ENCODE assay signal across 8 cellular contexts in genomic region chr10:4344544-4344994, GRCh38.
DNase-seq lines count a peak whose midpoint lies in the region; ATAC-seq lines count a peak whose summit lies in the region.

No MANE protein-coding gene starts in this region.

- no peak overlapping the region for H3K27ac Mint-ChIP-seq in activated CD8-positive, alpha-beta memory T cell treated with anti-CD3 and anti-CD28 coated beads, Interleukin-2, amount 10 ng/mL, durations not matched to agents 7 days and 5 days

- DNase-seq in activated CD8-positive, alpha-beta memory T cell treated with anti-CD3 and anti-CD28 coated beads, Interleukin-2, amount 50 U/mL, for 48 hours, result peak; percentile 57
- no peak for DNase-seq in activated CD8-positive, alpha-beta memory T cell treated with anti-CD3 and anti-CD28 coated beads, Interleukin-2, amount 10 ng/mL, durations not matched to agents 7 days and 5 days
- DNase-seq in islet precursor cell, result peak; percentile 98
- DNase-seq in stimulated activated CD8-positive, alpha-beta memory T cell treated with anti-CD3 and anti-CD28 coated beads, Interleukin-15, amount 100 ng/mL, for 48 hours (ENCODE audit: low read depth in 2 of 2), result peak; percentile 5 to 32
- no peak for DNase-seq in mesenteric fat pad (ENCODE audit: low spot score)
- DNase-seq in DMS153 (lab: John Stamatoyannopoulos, UW), result no peak

- peak overlapping the region; percentile 57 for H3K27ac ChIP-seq in angular gyrus (ENCODE audit: low read depth, low read length)

- H3K27me3 Mint-ChIP-seq in activated CD8-positive, alpha-beta memory T cell treated with anti-CD3 and anti-CD28 coated beads, Interleukin-2, amount 10 ng/mL, durations not matched to agents 7 days and 5 days, result no peaks in the 10 kb centered on the region

- peaks cover 2% of the 10 kb centered on the region for H3K9me3 Mint-ChIP-seq in activated CD8-positive, alpha-beta memory T cell treated with anti-CD3 and anti-CD28 coated beads, Interleukin-2, amount 10 ng/mL, durations not matched to agents 7 days and 5 days (ENCODE audit: low read depth)

- ATAC-seq in activated CD8-positive, alpha-beta memory T cell treated with anti-CD3 and anti-CD28 coated beads, Interleukin-2, amount 10 ng/mL, durations not matched to agents 7 days and 5 days, result no peak
- no peak for ATAC-seq in GM21390 (IDR thresholded peaks at IDR 0.05; ENCODE audit: unreplicated experiment)

- CTCF ChIA-PET in activated CD8-positive, alpha-beta memory T cell treated with anti-CD3 and anti-CD28 coated beads, Interleukin-2, amount 10 ng/mL, durations not matched to agents 7 days and 5 days (lab: Charles Lee), result no interaction called here

- H3K4me1 Mint-ChIP-seq in activated CD8-positive, alpha-beta memory T cell treated with anti-CD3 and anti-CD28 coated beads, Interleukin-2, amount 10 ng/mL, durations not matched to agents 7 days and 5 days, result peaks cover 11% of the 10 kb centered on the region

- peaks cover 2% of the 10 kb centered on the region for H3K36me3 Mint-ChIP-seq in activated CD8-positive, alpha-beta memory T cell treated with anti-CD3 and anti-CD28 coated beads, Interleukin-2, amount 10 ng/mL, durations not matched to agents 7 days and 5 days

- H3K4me3 Mint-ChIP-seq in activated CD8-positive, alpha-beta memory T cell treated with anti-CD3 and anti-CD28 coated beads, Interleukin-2, amount 10 ng/mL, durations not matched to agents 7 days and 5 days, result no peak overlapping the region

Comparison
In these comparisons a context has a peak if more than half of its experiments do, and no peak if none do; other contexts are left out.
1. DNase-seq: peak in activated CD8-positive, alpha-beta memory T cell treated with anti-CD3 and anti-CD28 coated beads, Interleukin-2, amount 50 U/mL, for 48 hours (single experiment), islet precursor cell (single experiment) and stimulated activated CD8-positive, alpha-beta memory T cell treated with anti-CD3 and anti-CD28 coated beads, Interleukin-15, amount 100 ng/mL, for 48 hours (2 of 2); none in activated CD8-positive, alpha-beta memory T cell treated with anti-CD3 and anti-CD28 coated beads, Interleukin-2, amount 10 ng/mL, durations not matched to agents 7 days and 5 days (single experiment), mesenteric fat pad (single experiment) and DMS153 (single experiment).